In the genomic region with DNA sequence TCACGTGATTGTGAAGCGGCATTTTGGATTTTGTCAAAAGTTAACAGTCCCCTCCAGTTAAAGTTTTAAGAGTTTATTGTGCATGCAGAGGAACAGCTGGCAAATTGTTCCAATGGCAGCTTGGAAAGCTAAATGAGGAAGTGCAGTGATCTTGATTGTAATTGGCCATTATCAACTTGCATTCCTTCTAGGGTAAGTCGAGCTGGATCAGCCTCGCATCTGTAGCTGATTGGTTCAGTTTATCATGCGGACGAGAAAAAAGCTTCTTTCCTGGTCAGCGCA, we compare ENCODE assay signal across 8 cellular contexts.
DNase-seq lines count a peak whose midpoint lies in the region; ATAC-seq and TF ChIP-seq lines count a peak whose summit lies in the region.

No MANE protein-coding gene starts in this region.

- H3K9ac ChIP-seq in stomach smooth muscle (ENCODE audit: low read length in 2 of 2) = peak overlapping the region; percentile 71 to 75

- no peaks in the 10 kb centered on the region for H3K27me3 ChIP-seq in brain microvascular endothelial cell (replicated peaks)
- H3K27me3 ChIP-seq in stomach smooth muscle (ENCODE audit: control insufficient read depth in 1 of 2, insufficient read depth in 2 of 2, low read length in 2 of 2) = no peaks in the 10 kb centered on the region

- H3K9me3 ChIP-seq in stomach smooth muscle (ENCODE audit: control insufficient read depth in 2 of 2, low read length in 2 of 2) = no peaks in the 10 kb centered on the region

- ATAC-seq in GM21619 (IDR thresholded peaks at IDR 0.05; ENCODE audit: unreplicated experiment) = peak; percentile 16
- ATAC-seq in HG03025 (IDR thresholded peaks at IDR 0.05; ENCODE audit: low FRiP score, unreplicated experiment) = no peak

- in situ Hi-C loops in brain microvascular endothelial cell (cut with HindIII; ENCODE audit: low pct_ligation_motif_present, low sequenced_read_pairs) = no loop called here

- H3K4me1 ChIP-seq in stomach smooth muscle (ENCODE audit: control insufficient read depth, insufficient read depth, low read length) = peaks cover 10% of the 10 kb centered on the region

- DNase-seq in DMS 273 treated with DMSO at 0.1 percent for 48 hours (lab: John Stamatoyannopoulos, UW) (peak; percentile 68), NOMO-1 (lab: John Stamatoyannopoulos, UW; ENCODE audit: unreplicated experiment in 2 of 2) (peak; percentile 76 to 93), brain microvascular endothelial cell (peak; percentile 68), kidney glomerular epithelial cell (lab: John Stamatoyannopoulos, UW) (peak; percentile 67), activated gamma-delta T cell treated with Interleukin-2 at 50 U/mL for 16 hours (no peak)

- H3K36me3 ChIP-seq in brain microvascular endothelial cell (replicated peaks) = peaks cover 14% of the 10 kb centered on the region
- H3K36me3 ChIP-seq in stomach smooth muscle (ENCODE audit: control insufficient read depth in 2 of 2, insufficient read depth in 2 of 2, low read length in 2 of 2) = peaks cover 2% of the 10 kb centered on the region in 2 donors

- H3K4me3 ChIP-seq in brain microvascular endothelial cell (ENCODE audit: low read depth, low read length) (peak overlapping the region; percentile 95), stomach smooth muscle (ENCODE audit: low read length in 2 of 2) (peak overlapping the region; percentile 60 to 87)

- H3K27ac ChIP-seq in brain microvascular endothelial cell (peak overlapping the region; percentile 76), stomach smooth muscle (ENCODE audit: low read length) (peak overlapping the region; percentile 77)

- no peak for TF ChIP-seq CTCF in brain microvascular endothelial cell (IDR thresholded peaks at IDR 0.05; ENCODE audit: low read depth, low read length, missing control alignments)
